2 cellular contexts compared by ENCODE assay signal in the genomic region with DNA sequence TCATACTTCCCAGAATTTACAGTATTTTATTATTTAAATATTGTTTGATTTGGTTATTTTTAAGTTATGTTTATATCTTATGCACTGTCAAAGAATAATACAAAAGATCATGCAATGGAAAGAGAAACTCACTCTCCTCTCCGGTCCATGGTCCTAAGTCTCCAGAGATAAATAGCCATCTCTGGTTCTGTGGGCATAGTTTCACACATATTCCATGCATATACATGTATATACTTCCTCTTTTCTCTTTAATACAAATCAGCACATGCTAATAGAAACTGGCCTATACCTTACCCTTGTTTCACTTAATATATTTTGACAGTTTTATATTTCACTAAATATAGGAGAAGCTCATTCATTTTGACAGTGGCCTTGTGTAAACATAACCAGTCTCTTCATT.
TF ChIP-seq lines count a peak whose summit lies in the region.

No MANE protein-coding gene starts in this region.

TF ChIP-seq in IMR-90, 13 proteins besides CTCF, POLR2A, EP300 and RAD21:
- no peak for TF ChIP-seq FOS (IDR thresholded peaks at IDR 0.05; ENCODE audit: low read depth, low read length)
- TF ChIP-seq SMC3 (IDR thresholded peaks at IDR 0.05; ENCODE audit: low read depth, low read length) = no peak
- TF ChIP-seq, protein P1, sequence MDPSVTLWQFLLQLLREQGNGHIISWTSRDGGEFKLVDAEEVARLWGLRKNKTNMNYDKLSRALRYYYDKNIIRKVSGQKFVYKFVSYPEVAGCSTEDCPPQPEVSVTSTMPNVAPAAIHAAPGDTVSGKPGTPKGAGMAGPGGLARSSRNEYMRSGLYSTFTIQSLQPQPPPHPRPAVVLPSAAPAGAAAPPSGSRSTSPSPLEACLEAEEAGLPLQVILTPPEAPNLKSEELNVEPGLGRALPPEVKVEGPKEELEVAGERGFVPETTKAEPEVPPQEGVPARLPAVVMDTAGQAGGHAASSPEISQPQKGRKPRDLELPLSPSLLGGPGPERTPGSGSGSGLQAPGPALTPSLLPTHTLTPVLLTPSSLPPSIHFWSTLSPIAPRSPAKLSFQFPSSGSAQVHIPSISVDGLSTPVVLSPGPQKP (IDR thresholded peaks at IDR 0.05; ENCODE audit: borderline replicate concordance, low read depth, low read length) = no peak
- TF ChIP-seq BHLHE40 (IDR thresholded peaks at IDR 0.05; ENCODE audit: low read depth, low read length) = no peak
- TF ChIP-seq, protein P2, sequence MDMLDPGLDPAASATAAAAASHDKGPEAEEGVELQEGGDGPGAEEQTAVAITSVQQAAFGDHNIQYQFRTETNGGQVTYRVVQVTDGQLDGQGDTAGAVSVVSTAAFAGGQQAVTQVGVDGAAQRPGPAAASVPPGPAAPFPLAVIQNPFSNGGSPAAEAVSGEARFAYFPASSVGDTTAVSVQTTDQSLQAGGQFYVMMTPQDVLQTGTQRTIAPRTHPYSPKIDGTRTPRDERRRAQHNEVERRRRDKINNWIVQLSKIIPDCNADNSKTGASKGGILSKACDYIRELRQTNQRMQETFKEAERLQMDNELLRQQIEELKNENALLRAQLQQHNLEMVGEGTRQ (IDR thresholded peaks at IDR 0.05; ENCODE audit: low read depth, low read length) = no peak
- no peak for TF ChIP-seq CHD1 (IDR thresholded peaks at IDR 0.05; ENCODE audit: low read depth, low read length)

TF ChIP-seq in GM12878, 131 proteins besides CTCF, POLR2A, EP300 and RAD21:
- TF ChIP-seq IKZF1 (conservative IDR thresholded peaks at IDR 0.05) = 0 out of 2 replicates have a peak, but pooled peaks have one; percentile 24
- TF ChIP-seq IKZF2 (IDR thresholded peaks at IDR 0.05) = peak; percentile 47 to 63; a peak in 2 of 4 replicates
- TF ChIP-seq, protein P3, sequence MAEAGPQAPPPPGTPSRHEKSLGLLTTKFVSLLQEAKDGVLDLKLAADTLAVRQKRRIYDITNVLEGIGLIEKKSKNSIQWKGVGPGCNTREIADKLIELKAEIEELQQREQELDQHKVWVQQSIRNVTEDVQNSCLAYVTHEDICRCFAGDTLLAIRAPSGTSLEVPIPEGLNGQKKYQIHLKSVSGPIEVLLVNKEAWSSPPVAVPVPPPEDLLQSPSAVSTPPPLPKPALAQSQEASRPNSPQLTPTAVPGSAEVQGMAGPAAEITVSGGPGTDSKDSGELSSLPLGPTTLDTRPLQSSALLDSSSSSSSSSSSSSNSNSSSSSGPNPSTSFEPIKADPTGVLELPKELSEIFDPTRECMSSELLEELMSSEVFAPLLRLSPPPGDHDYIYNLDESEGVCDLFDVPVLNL (IDR thresholded peaks at IDR 0.05; ENCODE audit: low read depth, low read length) = no peak
